In the genomic region with DNA sequence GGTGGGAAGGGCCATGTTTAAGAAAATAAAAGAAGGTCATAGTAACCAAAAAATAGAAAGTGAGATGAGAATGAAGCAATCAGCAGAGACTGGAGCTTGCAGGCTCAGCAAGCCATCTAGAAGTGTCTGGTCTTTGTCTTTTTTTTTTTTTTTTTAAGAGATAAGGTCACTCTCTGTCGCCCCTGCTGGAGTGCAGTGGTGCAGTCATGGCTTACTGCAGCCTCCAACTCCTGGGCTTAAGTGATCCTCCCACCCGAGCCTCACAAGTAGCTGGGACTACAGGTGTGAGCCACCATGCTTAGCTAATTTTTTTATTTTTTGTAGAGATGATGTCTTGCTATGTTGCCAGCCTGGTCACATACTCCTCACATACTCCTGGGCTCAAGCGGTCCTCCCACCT, we compare ENCODE assay signal across 19 cellular contexts. TPM values are rescaled to one million over a fixed set of nuclear protein-coding genes. Genes with fewer than 3 reads are reported as not detected.
DNase-seq lines count a peak whose midpoint lies in the region; ATAC-seq and TF ChIP-seq lines count a peak whose summit lies in the region.
"Had no signal": no experiment of that assay in that cellular context is flagged by ENCODE, and none has a peak within 500 bp of the region (broad histone marks: within the 10 kb centered on the region; RNA-seq: fewer than 3 reads in every experiment).

No MANE protein-coding gene starts in this region.

- H3K36me3 ChIP-seq in A673 (ENCODE audit: insufficient read depth, low read length, poor library complexity, severe bottlenecking), result no peaks in the 10 kb centered on the region
- H3K36me3 ChIP-seq: MG63, ovary, SJCRH30 had no signal

- ATAC-seq in GM21529 (IDR thresholded peaks at IDR 0.05; ENCODE audit: unreplicated experiment), result no peak
- ATAC-seq: esophagus mucosa, left cardiac atrium, mucosa of descending colon had no signal

- no peak for TF ChIP-seq POLR2A in NB4 (IDR thresholded peaks at IDR 0.05; ENCODE audit: extremely low read depth, insufficient read length)

- H3K27me3 ChIP-seq in A673 (replicated peaks; ENCODE audit: insufficient read depth, low read depth, low read length, poor library complexity), result no peaks in the 10 kb centered on the region
- H3K27me3 ChIP-seq: MG63, ovary, SJCRH30 had no signal

- intact Hi-C loops in A673 (cut with micrococcal nuclease; ENCODE audit: unreplicated experiment), result no loop called here

- no TSS peak for BruUV-seq in A673 (replicated peaks; lab: Mats Ljungman, UMichigan)

- TF ChIP-seq CTCF in A673 (conservative IDR thresholded peaks at IDR 0.05; ENCODE audit: low read depth, low read length) (0 out of 2 replicates have a peak, but pooled peaks have one; percentile 13), NB4 (IDR thresholded peaks at IDR 0.05; ENCODE audit: low read depth, low read length) (peak; percentile 15), epithelial cell of esophagus (IDR thresholded peaks at IDR 0.05; ENCODE audit: insufficient read depth, low read depth, low read length, missing control alignments) (peak; percentile 8)

- H3K9me3 ChIP-seq in A673 (ENCODE audit: low read depth, low read length, poor library complexity, severe bottlenecking), result no peaks in the 10 kb centered on the region
- H3K9me3 ChIP-seq: MG63, mucosa of descending colon, ovary, SJCRH30 had no signal

- DNase-seq in A673 (ENCODE audit: low spot score) (peak; percentile 7), ELR (ENCODE audit: low read depth) (peak; percentile 5), NB4 (ENCODE audit: low read depth) (peak; percentile 21), epithelial cell of esophagus (ENCODE audit: low read depth) (no peak), iPS-NIHi11 (ENCODE audit: low spot score) (no peak), amygdala (lab: John Stamatoyannopoulos, UW) (no peak), cerebellar nuclear complex (lab: John Stamatoyannopoulos, UW) (no peak)
- DNase-seq: activated effector memory CD4-positive, alpha-beta T cell treated with Interleukin-2 at 50 U/mL for 16 hours; anterior cingulate cortex; DMS79 treated with DMSO at 0.1 percent for 48 hours; left cardiac atrium; MG63; mucosa of descending colon; NK-92 treated with Interleukin-12 subunit alpha and Interleukin-12 subunit beta, amount 100 ng/mL, for 24 hours; ovary; SJCRH30; stimulated activated naive CD4-positive, alpha-beta T cell had no signal

- no peak overlapping the region for H3K27ac ChIP-seq in A673 (ENCODE audit: low read depth, low read length, poor library complexity, severe bottlenecking)
- H3K27ac ChIP-seq: ovary, SJCRH30 had no signal

- POLR2A ChIA-PET in A673 (lab: Charles Lee; ENCODE audit: low non-redundant PET), result no interaction called here

- H3K4me3 ChIP-seq in A673 (ENCODE audit: low read depth, low read length, poor library complexity, severe bottlenecking) (no peak overlapping the region), NB4 (ENCODE audit: low read depth, low read length) (no peak overlapping the region), epithelial cell of esophagus (ENCODE audit: low read length) (no peak overlapping the region)
- H3K4me3 ChIP-seq: MG63, mucosa of descending colon, ovary, SJCRH30 had no signal

- CTCF ChIA-PET in A673 (lab: Charles Lee), result interaction anchor here (0.7 kb wide), 1 partner anchor 72 kb away, joined by 6 read pairs; no protein-coding TSS in a partner anchor

- no peaks in the 10 kb centered on the region for H3K4me1 ChIP-seq in A673 (ENCODE audit: insufficient read depth, low read length, poor library complexity, severe bottlenecking)
- H3K4me1 ChIP-seq: SJCRH30 had no signal

RNA-seq across cellular contexts. Expression of gene GXYLT2, which starts 36.2 kb away (rescaled TPM):
- 10.7 and 17.1 TPM in 2 replicates for total RNA-seq in A673 (2021)

Comparison
In these comparisons a context has a peak if more than half of its experiments do, and no peak if none do; other contexts are left out.
1. DNase-seq: peak in A673 (single experiment), ELR (single experiment) and NB4 (single experiment); none in epithelial cell of esophagus (single experiment), iPS-NIHi11 (single experiment), amygdala (0 of 56) and cerebellar nuclear complex (0 of 2).
2. Peak in every context shown above with its lines, with median percentiles within 50 percentile points of each other: CTCF ChIP-seq.